In the genomic region with DNA sequence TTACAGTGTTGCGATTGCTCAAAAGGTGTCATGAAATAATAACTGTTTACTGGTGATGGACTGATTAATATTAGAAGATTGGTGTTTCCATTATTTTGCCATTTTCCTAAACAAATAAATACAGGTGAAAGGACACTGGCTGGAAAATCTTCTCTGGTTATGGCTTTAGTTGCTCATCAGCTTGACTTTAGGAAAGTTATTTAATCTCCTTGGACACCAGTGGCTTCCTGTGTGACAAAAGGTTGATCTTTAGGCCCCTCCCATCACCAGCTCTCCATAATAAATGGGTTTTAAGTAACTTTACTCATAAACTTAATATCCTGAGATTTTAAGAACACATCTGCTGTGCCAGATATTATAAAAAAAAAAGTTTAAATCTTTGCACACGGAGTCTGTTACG, we compare ENCODE assay signal across 1 cellular context.
TF ChIP-seq lines count a peak whose summit lies in the region.

No MANE protein-coding gene starts in this region.

TF ChIP-seq in SK-N-SH, 30 proteins besides CTCF, POLR2A, EP300 and RAD21 (continued from another document):
- TF ChIP-seq, protein P1, sequence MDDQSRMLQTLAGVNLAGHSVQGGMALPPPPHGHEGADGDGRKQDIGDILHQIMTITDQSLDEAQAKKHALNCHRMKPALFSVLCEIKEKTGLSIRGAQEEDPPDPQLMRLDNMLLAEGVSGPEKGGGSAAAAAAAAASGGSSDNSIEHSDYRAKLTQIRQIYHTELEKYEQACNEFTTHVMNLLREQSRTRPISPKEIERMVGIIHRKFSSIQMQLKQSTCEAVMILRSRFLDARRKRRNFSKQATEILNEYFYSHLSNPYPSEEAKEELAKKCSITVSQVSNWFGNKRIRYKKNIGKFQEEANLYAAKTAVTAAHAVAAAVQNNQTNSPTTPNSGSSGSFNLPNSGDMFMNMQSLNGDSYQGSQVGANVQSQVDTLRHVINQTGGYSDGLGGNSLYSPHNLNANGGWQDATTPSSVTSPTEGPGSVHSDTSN (IDR thresholded peaks at IDR 0.05) = no peak
- TF ChIP-seq SMC3 (IDR thresholded peaks at IDR 0.05; ENCODE audit: low read depth, low read length) (no peak), FOXM1 (IDR thresholded peaks at IDR 0.05; ENCODE audit: low read depth) (no peak), MEF2A (IDR thresholded peaks at IDR 0.05; ENCODE audit: borderline replicate concordance, low read depth) (no peak), CHD2 (IDR thresholded peaks at IDR 0.05; ENCODE audit: low read length, partially characterized antibody) (no peak), RFX5 (IDR thresholded peaks at IDR 0.05; ENCODE audit: low read length) (no peak), FOSL2 (IDR thresholded peaks at IDR 0.05; ENCODE audit: borderline replicate concordance, low read depth) (no peak), EZH2phosphoT487 (IDR thresholded peaks at IDR 0.05; ENCODE audit: borderline replicate concordance, low read depth) (no peak)
